8 cellular contexts compared by ENCODE assay signal in genomic region chr12:74689071-74689655, GRCh38.
DNase-seq lines count a peak whose midpoint lies in the region; ATAC-seq and TF ChIP-seq lines count a peak whose summit lies in the region.

No MANE protein-coding gene starts in this region.

- ATAC-seq in RWPE2 (ENCODE audit: low read depth) = no peak
- no peak for ATAC-seq in GM21526 (IDR thresholded peaks at IDR 0.05; ENCODE audit: low FRiP score, unreplicated experiment)
- ATAC-seq in right cardiac atrium = no peak

- H3K36me3 ChIP-seq in RWPE2 (ENCODE audit: low read depth) = no peaks in the 10 kb centered on the region
- H3K36me3 ChIP-seq in stomach = no peaks in the 10 kb centered on the region

- H3K9me3 ChIP-seq in RWPE2 (ENCODE audit: severe bottlenecking) (no peaks in the 10 kb centered on the region), stomach (peaks cover 0 to 5% (median 0%) of the 10 kb centered on the region in 4 donors), right cardiac atrium (ENCODE audit: control insufficient read depth, low read length) (no peaks in the 10 kb centered on the region)

- no peak for TF ChIP-seq POLR2A in stomach (IDR thresholded peaks at IDR 0.05)

- 29 to 43% (median 39%) methylated on average over 3 of the region's 3 CpGs for WGBS in stomach, 5 donors
- 27% methylated on average over 3 of the region's 3 CpGs for WGBS in right cardiac atrium

- TF ChIP-seq CTCF in RWPE2 (IDR thresholded peaks at IDR 0.05; ENCODE audit: poor library complexity, severe bottlenecking) (peak; percentile 77), stomach (IDR thresholded peaks at IDR 0.05) (peak in 4 of 7 experiments; percentile 23 to 43 (median 30))

- H3K27ac ChIP-seq in RWPE2 (ENCODE audit: poor library complexity, severe bottlenecking) = no peak overlapping the region
- H3K27ac ChIP-seq in stomach = no peak overlapping the region
- H3K27ac ChIP-seq in right cardiac atrium (ENCODE audit: low read length) = no peak overlapping the region

- H3K4me1 ChIP-seq in RWPE2 (ENCODE audit: insufficient read depth, poor library complexity, severe bottlenecking) (no peaks in the 10 kb centered on the region), stomach (no peaks in the 10 kb centered on the region), right cardiac atrium (ENCODE audit: control insufficient read depth, insufficient read depth, low read length) (no peaks in the 10 kb centered on the region)

- DNase-seq in NCI-H2107 treated with DMSO at 0.1 percent for 48 hours (lab: John Stamatoyannopoulos, UW; ENCODE audit: unreplicated experiment) (peak; percentile 43), NCI-H2107 (lab: John Stamatoyannopoulos, UW) (no peak), Kasumi-1 (lab: John Stamatoyannopoulos, UW) (peak; percentile 46 to 78), RWPE2 (ENCODE audit: low spot score) (no peak), foreskin melanocyte (peak; percentile 35), stomach (no peak), right cardiac atrium (no peak)

- H3K27me3 ChIP-seq in RWPE2 (ENCODE audit: insufficient read depth, poor library complexity, severe bottlenecking) = no peaks in the 10 kb centered on the region
- no peaks in the 10 kb centered on the region for H3K27me3 ChIP-seq in stomach
- H3K27me3 ChIP-seq in right cardiac atrium (ENCODE audit: control insufficient read depth, insufficient read depth) = no peaks in the 10 kb centered on the region

- intact Hi-C loops in stomach (cut with DNase I; ENCODE audit: low total_unique reads) = no loop called here
- intact Hi-C loops in right cardiac atrium (cut with DNase I) = no loop called here

- TF ChIP-seq EP300 in stomach (IDR thresholded peaks at IDR 0.05) = no peak

- H3K4me3 ChIP-seq in RWPE2 (ENCODE audit: severe bottlenecking) (no peak overlapping the region), stomach (no peak overlapping the region), right cardiac atrium (ENCODE audit: low read length) (no peak overlapping the region)

Comparison
In these comparisons a context has a peak if more than half of its experiments do, and no peak if none do; other contexts are left out.
1. DNase-seq: peak in NCI-H2107 treated with DMSO at 0.1 percent for 48 hours (single experiment), Kasumi-1 (2 of 2) and foreskin melanocyte (single experiment); none in NCI-H2107 (single experiment), RWPE2 (single experiment), stomach (single experiment) and right cardiac atrium (0 of 3).